In the genomic region with DNA sequence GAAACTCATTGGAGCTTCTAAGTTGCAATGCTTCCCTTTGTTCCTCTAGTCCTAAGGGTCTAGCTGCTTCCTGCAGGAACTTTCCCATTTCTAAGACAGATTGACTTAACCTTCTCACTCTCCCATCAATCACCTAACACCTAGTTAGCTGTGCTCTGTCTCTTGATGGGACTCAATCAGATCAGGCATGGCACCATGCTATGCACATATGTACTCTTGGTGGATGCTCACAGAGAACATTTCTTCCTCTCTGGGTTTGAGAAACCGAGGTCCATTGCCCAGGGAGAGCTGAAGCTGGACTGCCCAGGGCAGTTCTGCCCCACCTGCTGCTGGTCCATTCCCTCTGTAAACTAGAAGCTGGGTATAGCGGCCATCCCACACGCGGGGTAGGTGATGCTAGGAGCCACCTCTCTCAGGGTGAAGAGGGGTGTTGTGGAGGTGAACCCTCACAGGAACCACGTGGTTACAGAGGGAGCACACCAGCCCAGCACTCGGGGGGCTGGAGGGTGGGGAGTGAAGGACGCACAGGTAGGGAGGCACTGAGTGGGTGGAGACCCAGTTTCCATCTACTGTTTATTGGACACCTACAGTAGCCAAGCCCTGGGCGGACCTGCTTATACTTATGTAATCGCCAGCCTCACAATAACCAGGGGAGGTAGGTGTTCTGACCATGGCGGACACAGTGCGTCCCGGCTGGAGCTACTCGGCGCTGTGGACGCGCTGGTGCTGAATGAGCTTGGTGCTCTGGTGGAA, we compare ENCODE assay signal across 1 cellular context.
TF ChIP-seq lines count a peak whose summit lies in the region.

No MANE protein-coding gene starts in this region.

TF ChIP-seq in IMR-90, 13 proteins besides CTCF, POLR2A, EP300 and RAD21:
- TF ChIP-seq FOS (IDR thresholded peaks at IDR 0.05; ENCODE audit: low read depth, low read length) (no peak), MAZ (IDR thresholded peaks at IDR 0.05; ENCODE audit: borderline replicate concordance, low read depth, low read length) (no peak), RFX5 (IDR thresholded peaks at IDR 0.05; ENCODE audit: low read depth, low read length) (no peak), SMC3 (IDR thresholded peaks at IDR 0.05; ENCODE audit: low read depth, low read length) (no peak), CHD1 (IDR thresholded peaks at IDR 0.05; ENCODE audit: low read depth, low read length) (no peak), NFE2L2 (IDR thresholded peaks at IDR 0.05; ENCODE audit: low read depth, low read length) (no peak), BHLHE40 (IDR thresholded peaks at IDR 0.05; ENCODE audit: low read depth, low read length) (no peak), CEBPB (IDR thresholded peaks at IDR 0.05; ENCODE audit: low read depth, low read length) (no peak), MXI1 (IDR thresholded peaks at IDR 0.05; ENCODE audit: borderline replicate concordance, low read depth, low read length) (no peak)
- TF ChIP-seq, protein P1, sequence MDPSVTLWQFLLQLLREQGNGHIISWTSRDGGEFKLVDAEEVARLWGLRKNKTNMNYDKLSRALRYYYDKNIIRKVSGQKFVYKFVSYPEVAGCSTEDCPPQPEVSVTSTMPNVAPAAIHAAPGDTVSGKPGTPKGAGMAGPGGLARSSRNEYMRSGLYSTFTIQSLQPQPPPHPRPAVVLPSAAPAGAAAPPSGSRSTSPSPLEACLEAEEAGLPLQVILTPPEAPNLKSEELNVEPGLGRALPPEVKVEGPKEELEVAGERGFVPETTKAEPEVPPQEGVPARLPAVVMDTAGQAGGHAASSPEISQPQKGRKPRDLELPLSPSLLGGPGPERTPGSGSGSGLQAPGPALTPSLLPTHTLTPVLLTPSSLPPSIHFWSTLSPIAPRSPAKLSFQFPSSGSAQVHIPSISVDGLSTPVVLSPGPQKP (IDR thresholded peaks at IDR 0.05; ENCODE audit: borderline replicate concordance, low read depth, low read length): no peak
- TF ChIP-seq, protein P2, sequence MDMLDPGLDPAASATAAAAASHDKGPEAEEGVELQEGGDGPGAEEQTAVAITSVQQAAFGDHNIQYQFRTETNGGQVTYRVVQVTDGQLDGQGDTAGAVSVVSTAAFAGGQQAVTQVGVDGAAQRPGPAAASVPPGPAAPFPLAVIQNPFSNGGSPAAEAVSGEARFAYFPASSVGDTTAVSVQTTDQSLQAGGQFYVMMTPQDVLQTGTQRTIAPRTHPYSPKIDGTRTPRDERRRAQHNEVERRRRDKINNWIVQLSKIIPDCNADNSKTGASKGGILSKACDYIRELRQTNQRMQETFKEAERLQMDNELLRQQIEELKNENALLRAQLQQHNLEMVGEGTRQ (IDR thresholded peaks at IDR 0.05; ENCODE audit: low read depth, low read length): no peak
